Comparison of ENCODE assay signal across 1 cellular context in genomic region chr14:55270832-55271571, GRCh38.
TF ChIP-seq lines count a peak whose summit lies in the region.

FBXO34 (plus strand) TSS chr14:55271421; CDS start chr14:55350391, 78,970 bp downstream.

TF ChIP-seq in HCT116, 20 proteins besides CTCF, POLR2A, EP300 and RAD21 (continued from another document):
- TF ChIP-seq, protein P1, sequence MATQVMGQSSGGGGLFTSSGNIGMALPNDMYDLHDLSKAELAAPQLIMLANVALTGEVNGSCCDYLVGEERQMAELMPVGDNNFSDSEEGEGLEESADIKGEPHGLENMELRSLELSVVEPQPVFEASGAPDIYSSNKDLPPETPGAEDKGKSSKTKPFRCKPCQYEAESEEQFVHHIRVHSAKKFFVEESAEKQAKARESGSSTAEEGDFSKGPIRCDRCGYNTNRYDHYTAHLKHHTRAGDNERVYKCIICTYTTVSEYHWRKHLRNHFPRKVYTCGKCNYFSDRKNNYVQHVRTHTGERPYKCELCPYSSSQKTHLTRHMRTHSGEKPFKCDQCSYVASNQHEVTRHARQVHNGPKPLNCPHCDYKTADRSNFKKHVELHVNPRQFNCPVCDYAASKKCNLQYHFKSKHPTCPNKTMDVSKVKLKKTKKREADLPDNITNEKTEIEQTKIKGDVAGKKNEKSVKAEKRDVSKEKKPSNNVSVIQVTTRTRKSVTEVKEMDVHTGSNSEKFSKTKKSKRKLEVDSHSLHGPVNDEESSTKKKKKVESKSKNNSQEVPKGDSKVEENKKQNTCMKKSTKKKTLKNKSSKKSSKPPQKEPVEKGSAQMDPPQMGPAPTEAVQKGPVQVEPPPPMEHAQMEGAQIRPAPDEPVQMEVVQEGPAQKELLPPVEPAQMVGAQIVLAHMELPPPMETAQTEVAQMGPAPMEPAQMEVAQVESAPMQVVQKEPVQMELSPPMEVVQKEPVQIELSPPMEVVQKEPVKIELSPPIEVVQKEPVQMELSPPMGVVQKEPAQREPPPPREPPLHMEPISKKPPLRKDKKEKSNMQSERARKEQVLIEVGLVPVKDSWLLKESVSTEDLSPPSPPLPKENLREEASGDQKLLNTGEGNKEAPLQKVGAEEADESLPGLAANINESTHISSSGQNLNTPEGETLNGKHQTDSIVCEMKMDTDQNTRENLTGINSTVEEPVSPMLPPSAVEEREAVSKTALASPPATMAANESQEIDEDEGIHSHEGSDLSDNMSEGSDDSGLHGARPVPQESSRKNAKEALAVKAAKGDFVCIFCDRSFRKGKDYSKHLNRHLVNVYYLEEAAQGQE (IDR thresholded peaks at IDR 0.05; ENCODE audit: low read depth) = no peak
- TF ChIP-seq YY1 (IDR thresholded peaks at IDR 0.05; ENCODE audit: extremely low read depth, insufficient replicate concordance, low read depth, low read length) (peak; percentile 69), CBX3 (IDR thresholded peaks at IDR 0.05; ENCODE audit: low read depth) (peak; percentile 92), SP1 (IDR thresholded peaks at IDR 0.05; ENCODE audit: low read depth) (peak; percentile 69), EGR1 (IDR thresholded peaks at IDR 0.05; ENCODE audit: low read depth) (0 out of 2 replicates have a peak, but pooled peaks have one; percentile 33), ELF1 (IDR thresholded peaks at IDR 0.05; ENCODE audit: borderline replicate concordance, low read depth) (peak; percentile 51; the same call in 1 of the 2 replicates), ZFX (IDR thresholded peaks at IDR 0.05) (peak; percentile 82; the same call in 1 of the 2 replicates), EZH2 (IDR thresholded peaks at IDR 0.05) (no peak)
